In the genomic region with DNA sequence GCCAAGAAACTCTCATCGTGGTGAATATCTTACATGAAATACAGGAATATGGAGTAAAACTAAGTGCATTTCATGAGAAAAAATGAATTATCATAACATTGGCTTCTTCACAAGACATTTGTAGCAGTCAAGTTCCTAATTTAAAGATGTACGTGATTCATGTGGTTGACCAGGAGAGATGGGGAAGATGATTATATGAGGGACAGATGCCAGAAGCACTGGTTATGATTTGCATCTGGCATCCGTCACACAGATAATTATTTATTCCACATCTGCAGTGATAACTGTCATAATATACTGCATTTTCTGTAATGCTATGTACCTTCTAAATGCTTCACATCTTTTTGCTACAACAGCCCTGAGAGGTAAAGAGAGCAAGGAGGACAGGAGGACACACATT, we compare ENCODE assay signal across 34 cellular contexts.
"Had no signal": no experiment of that assay in that cellular context is flagged by ENCODE, and none has a peak within 500 bp of the region (broad histone marks: within the 10 kb centered on the region; RNA-seq: fewer than 3 reads in every experiment).

No MANE protein-coding gene starts in this region.

- H3K27ac Mint-ChIP-seq: activated B cell treated with CpG ODN at 0.5 μM for 24 hours; activated CD4-positive, alpha-beta memory T cell treated with anti-CD3 and anti-CD28 coated beads, Interleukin-2, amount 10 ng/mL, durations not matched to agents 7 days and 5 days; activated CD4-positive, alpha-beta T cell treated with anti-CD3 and anti-CD28 coated beads, Interleukin-2, amount 10 ng/mL, durations not matched to agents 7 days and 5 days; activated CD8-positive, alpha-beta memory T cell treated with anti-CD3 and anti-CD28 coated beads, Interleukin-2, amount 10 ng/mL, durations not matched to agents 7 days and 5 days; activated CD8-positive, alpha-beta T cell treated with anti-CD3 and anti-CD28 coated beads, Interleukin-2, amount 10 ng/mL, durations not matched to agents 7 days and 5 days; activated naive CD4-positive, alpha-beta T cell treated with anti-CD3 and anti-CD28 coated beads for 36 hours; activated naive CD4-positive, alpha-beta T cell treated with anti-CD3 and anti-CD28 coated beads, Interleukin-2, amount 50 U/mL, for 72 hours; activated naive CD8-positive, alpha-beta T cell treated with anti-CD3 and anti-CD28 coated beads for 36 hours; activated T-cell treated with anti-CD3 and anti-CD28 coated beads, Interleukin-2, amount 50 U/mL, for 24 hours; activated T-helper 2 cell treated with anti-CD3 and anti-CD28 coated beads, Interferon-gamma antibody, Interleukin-2, Interleukin-4, amounts not matched to agents 10 μg/mL and 5 μg/mL and 100 μg/mL, durations not matched to agents 14 hours and 24 hours and 36 hours; T-helper 1 cell treated with Interleukin-12 subunit alpha and Interleukin-12 subunit beta and Interleukin-4 antibody, amounts not matched to agents 30 μg/mL and 1 μg/mL, for 36 hours; T-helper 2 cell treated with Interferon-gamma antibody and Interleukin-4, amounts not matched to agents 5 μg/mL and 100 μg/mL, for 36 hours had no signal

- ATAC-seq: activated CD8-positive, alpha-beta memory T cell treated with anti-CD3 and anti-CD28 coated beads, Interleukin-2, amount 10 ng/mL, durations not matched to agents 7 days and 5 days; activated CD8-positive, alpha-beta T cell treated with anti-CD3 and anti-CD28 coated beads, Interleukin-2, amount 10 ng/mL, durations not matched to agents 7 days and 5 days; activated naive CD4-positive, alpha-beta T cell treated with anti-CD3 and anti-CD28 coated beads, Interleukin-2, amount 50 U/mL, for 72 hours; body of pancreas had no signal

- H3K27ac ChIP-seq: adrenal gland, body of pancreas, cardiac muscle cell, VCaP had no signal

- H3K4me3 Mint-ChIP-seq: activated B cell treated with CpG ODN at 0.5 μM for 24 hours; activated CD4-positive, alpha-beta memory T cell treated with anti-CD3 and anti-CD28 coated beads, Interleukin-2, amount 10 ng/mL, durations not matched to agents 7 days and 5 days; activated CD4-positive, alpha-beta T cell treated with anti-CD3 and anti-CD28 coated beads, Interleukin-2, amount 10 ng/mL, durations not matched to agents 7 days and 5 days; activated CD8-positive, alpha-beta memory T cell treated with anti-CD3 and anti-CD28 coated beads, Interleukin-2, amount 10 ng/mL, durations not matched to agents 7 days and 5 days; activated CD8-positive, alpha-beta T cell treated with anti-CD3 and anti-CD28 coated beads, Interleukin-2, amount 10 ng/mL, durations not matched to agents 7 days and 5 days; activated naive CD4-positive, alpha-beta T cell treated with anti-CD3 and anti-CD28 coated beads for 36 hours; activated naive CD8-positive, alpha-beta T cell treated with anti-CD3 and anti-CD28 coated beads for 36 hours; activated T-cell treated with anti-CD3 and anti-CD28 coated beads, Interleukin-2, amount 50 U/mL, for 24 hours; central memory CD8-positive, alpha-beta T cell; T-helper 1 cell treated with Interleukin-12 subunit alpha and Interleukin-12 subunit beta and Interleukin-4 antibody, amounts not matched to agents 30 μg/mL and 1 μg/mL, for 36 hours; T-helper 2 cell treated with Interferon-gamma antibody and Interleukin-4, amounts not matched to agents 5 μg/mL and 100 μg/mL, for 36 hours had no signal

- DNase-seq: activated B cell treated with CpG ODN at 0.5 μM for 24 hours; activated CD4-positive, alpha-beta memory T cell treated with anti-CD3 and anti-CD28 coated beads, Interleukin-2, amount 10 ng/mL, durations not matched to agents 7 days and 5 days; activated CD4-positive, alpha-beta T cell treated with anti-CD3 and anti-CD28 coated beads for 4 hours; activated CD4-positive, alpha-beta T cell treated with anti-CD3 and anti-CD28 coated beads, Interleukin-2, amount 10 ng/mL, durations not matched to agents 7 days and 5 days; activated CD4-positive, alpha-beta T cell treated with anti-CD3 and anti-CD28 coated beads, Interleukin-2, amount 50 U/mL, for 48 hours; activated CD4-positive, CD25-positive, alpha-beta regulatory T cell treated with anti-CD3 and anti-CD28 coated beads, Interleukin-2, amount 50 U/mL, for 72 hours; activated CD8-positive, alpha-beta memory T cell treated with anti-CD3 and anti-CD28 coated beads for 24 hours; activated CD8-positive, alpha-beta memory T cell treated with anti-CD3 and anti-CD28 coated beads, Interleukin-2, amount 10 ng/mL, durations not matched to agents 7 days and 5 days; activated CD8-positive, alpha-beta memory T cell treated with anti-CD3 and anti-CD28 coated beads, Interleukin-2, amount 50 U/mL, for 48 hours; activated CD8-positive, alpha-beta T cell treated with anti-CD3 and anti-CD28 coated beads, Interleukin-2, amount 10 ng/mL, durations not matched to agents 7 days and 5 days; activated effector memory CD4-positive, alpha-beta T cell treated with anti-CD3 and anti-CD28 coated beads, Interleukin-2, amount 50 U/mL, for 16 hours; activated gamma-delta T cell treated with Interleukin-2 at 50 U/mL for 16 hours; activated naive CD4-positive, alpha-beta T cell; activated naive CD4-positive, alpha-beta T cell treated with anti-CD3 and anti-CD28 coated beads for 36 hours; activated naive CD4-positive, alpha-beta T cell treated with anti-CD3 and anti-CD28 coated beads, Interleukin-2, amount 50 U/mL, for 16 hours; activated naive CD8-positive, alpha-beta T cell treated with anti-CD3 and anti-CD28 coated beads for 36 hours; activated T-cell treated with anti-CD3 and anti-CD28 coated beads, Interleukin-2, amount 50 U/mL, for 24 hours; activated T-cell treated with anti-CD3 and anti-CD28 coated beads, Interleukin-2, amount 50 U/mL, for 48 hours; adrenal gland; amniotic stem cell; aorta; body of pancreas; caudate nucleus; cerebellar nuclear complex; T-helper 1 cell; T-helper 2 cell; T-helper 9 cell had no signal

- H3K4me1 ChIP-seq: body of pancreas had no signal

- H3K4me3 ChIP-seq: adrenal gland, body of pancreas, cardiac muscle cell had no signal

- H3K4me1 Mint-ChIP-seq: activated B cell treated with CpG ODN at 0.5 μM for 24 hours; activated CD4-positive, alpha-beta memory T cell treated with anti-CD3 and anti-CD28 coated beads, Interleukin-2, amount 10 ng/mL, durations not matched to agents 7 days and 5 days; activated CD4-positive, alpha-beta T cell treated with anti-CD3 and anti-CD28 coated beads, Interleukin-2, amount 10 ng/mL, durations not matched to agents 7 days and 5 days; activated CD8-positive, alpha-beta memory T cell treated with anti-CD3 and anti-CD28 coated beads, Interleukin-2, amount 10 ng/mL, durations not matched to agents 7 days and 5 days; activated naive CD8-positive, alpha-beta T cell treated with anti-CD3 and anti-CD28 coated beads for 36 hours; central memory CD8-positive, alpha-beta T cell had no signal

- H3K36me3 Mint-ChIP-seq: activated CD8-positive, alpha-beta memory T cell treated with anti-CD3 and anti-CD28 coated beads, Interleukin-2, amount 10 ng/mL, durations not matched to agents 7 days and 5 days; activated naive CD4-positive, alpha-beta T cell treated with anti-CD3 and anti-CD28 coated beads, Interleukin-2, amount 50 U/mL, for 72 hours; activated naive CD8-positive, alpha-beta T cell treated with anti-CD3 and anti-CD28 coated beads for 36 hours had no signal

- H3K9me3 Mint-ChIP-seq: activated B cell treated with CpG ODN at 0.5 μM for 24 hours; activated CD4-positive, alpha-beta memory T cell treated with anti-CD3 and anti-CD28 coated beads, Interleukin-2, amount 10 ng/mL, durations not matched to agents 7 days and 5 days; activated CD4-positive, alpha-beta T cell treated with anti-CD3 and anti-CD28 coated beads, Interleukin-2, amount 10 ng/mL, durations not matched to agents 7 days and 5 days; activated naive CD4-positive, alpha-beta T cell treated with anti-CD3 and anti-CD28 coated beads for 36 hours; activated naive CD4-positive, alpha-beta T cell treated with anti-CD3 and anti-CD28 coated beads, Interleukin-2, amount 50 U/mL, for 72 hours; activated naive CD8-positive, alpha-beta T cell treated with anti-CD3 and anti-CD28 coated beads for 36 hours; activated T-cell treated with anti-CD3 and anti-CD28 coated beads, Interleukin-2, amount 50 U/mL, for 24 hours; activated T-helper 2 cell treated with anti-CD3 and anti-CD28 coated beads, Interferon-gamma antibody, Interleukin-2, Interleukin-4, amounts not matched to agents 10 μg/mL and 5 μg/mL and 100 μg/mL, durations not matched to agents 14 hours and 24 hours and 36 hours; central memory CD8-positive, alpha-beta T cell; T-helper 1 cell treated with Interleukin-12 subunit alpha and Interleukin-12 subunit beta and Interleukin-4 antibody, amounts not matched to agents 30 μg/mL and 1 μg/mL, for 36 hours; T-helper 2 cell treated with Interferon-gamma antibody and Interleukin-4, amounts not matched to agents 5 μg/mL and 100 μg/mL, for 36 hours had no signal

- H3K27me3 ChIP-seq: adrenal gland, body of pancreas, cardiac muscle cell had no signal

- H3K9me3 ChIP-seq: adrenal gland, body of pancreas had no signal
